8 cellular contexts compared by ENCODE assay signal in genomic region chr12:11836282-11836963, GRCh38.
A peak's percentile ranks its signal among the peaks of the same experiment; 100 is the strongest.
DNase-seq lines count a peak whose midpoint lies in the region; ATAC-seq and TF ChIP-seq lines count a peak whose summit lies in the region.

No MANE protein-coding gene starts in this region.

- DNase-seq in NCI-H510A (lab: John Stamatoyannopoulos, UW) (peak; percentile 69), ascending aorta (ENCODE audit: low spot score in 2 of 2) (peak in 1 of 2 donors; percentile 76), KG1 (lab: John Stamatoyannopoulos, UW) (no peak), NCI-H1930 (lab: John Stamatoyannopoulos, UW) (no peak), osteoblast (ENCODE audit: insufficient read length, low spot score, missing footprints) (no peak)
- DNase-seq in stimulated activated CD4-positive, alpha-beta T cell treated with anti-CD3 and anti-CD28 coated beads, Interleukin-15, amount 100 ng/mL, for 24 hours, result peak; percentile 85

- H3K4me1 ChIP-seq in ascending aorta, result peaks cover 10 to 81% of the 10 kb centered on the region in 2 donors
- peaks cover 43% of the 10 kb centered on the region for H3K4me1 ChIP-seq in osteoblast (ENCODE audit: insufficient read depth, low read length)

- H2AFZ ChIP-seq in osteoblast (ENCODE audit: low read length), result no peak overlapping the region

- H3K27me3 ChIP-seq in ascending aorta, result no peaks in the 10 kb centered on the region
- no peaks in the 10 kb centered on the region for H3K27me3 ChIP-seq in osteoblast (ENCODE audit: insufficient read depth, low read length)

- TF ChIP-seq CTCF in ascending aorta (IDR thresholded peaks at IDR 0.05), result no peak
- TF ChIP-seq CTCF in osteoblast (IDR thresholded peaks at IDR 0.05; ENCODE audit: extremely low read depth, low read depth, low read length), result no peak

- intact Hi-C loops in ascending aorta (cut with DNase I), result loop anchor here (5.0 to 10.0 kb wide), 2 partner anchors 184 to 198 kb away; no protein-coding TSS in a partner anchor

- peak overlapping the region; percentile 50 to 55 for H3K27ac ChIP-seq in ascending aorta
- no peak overlapping the region for H3K27ac ChIP-seq in osteoblast (ENCODE audit: low read depth, low read length)

- ATAC-seq in GM18867 (IDR thresholded peaks at IDR 0.05; ENCODE audit: unreplicated experiment), result peak; percentile 89
- peak; percentile 90 for ATAC-seq in HG02623 (IDR thresholded peaks at IDR 0.05; ENCODE audit: unreplicated experiment)

- peaks cover 14% of the 10 kb centered on the region for H3K79me2 ChIP-seq in osteoblast (ENCODE audit: insufficient read depth, low read length)

- H3K9me3 ChIP-seq in ascending aorta (no peaks in the 10 kb centered on the region), osteoblast (ENCODE audit: low read depth, low read length) (no peaks in the 10 kb centered on the region)

- H3K36me3 ChIP-seq in ascending aorta (peaks cover 10 to 15% of the 10 kb centered on the region in 2 donors), osteoblast (ENCODE audit: insufficient read depth, low read length) (peaks cover 11% of the 10 kb centered on the region)

- no peaks in the 10 kb centered on the region for H4K20me1 ChIP-seq in osteoblast (ENCODE audit: insufficient read depth, low read length)

- no peak overlapping the region for H3K4me3 ChIP-seq in ascending aorta
- no peak overlapping the region for H3K4me3 ChIP-seq in osteoblast (ENCODE audit: insufficient read depth, low read length)

- H3K4me2 ChIP-seq in osteoblast (ENCODE audit: insufficient read depth, low read length), result no peak overlapping the region

Comparison
In these comparisons a context has a peak if more than half of its experiments do, and no peak if none do; other contexts are left out.
1. DNase-seq: peak in NCI-H510A (single experiment) and stimulated activated CD4-positive, alpha-beta T cell treated with anti-CD3 and anti-CD28 coated beads, Interleukin-15, amount 100 ng/mL, for 24 hours (single experiment); none in KG1 (single experiment), NCI-H1930 (0 of 2) and osteoblast (single experiment).